ENCODE assay signal across 16 cellular contexts in the genomic region with DNA sequence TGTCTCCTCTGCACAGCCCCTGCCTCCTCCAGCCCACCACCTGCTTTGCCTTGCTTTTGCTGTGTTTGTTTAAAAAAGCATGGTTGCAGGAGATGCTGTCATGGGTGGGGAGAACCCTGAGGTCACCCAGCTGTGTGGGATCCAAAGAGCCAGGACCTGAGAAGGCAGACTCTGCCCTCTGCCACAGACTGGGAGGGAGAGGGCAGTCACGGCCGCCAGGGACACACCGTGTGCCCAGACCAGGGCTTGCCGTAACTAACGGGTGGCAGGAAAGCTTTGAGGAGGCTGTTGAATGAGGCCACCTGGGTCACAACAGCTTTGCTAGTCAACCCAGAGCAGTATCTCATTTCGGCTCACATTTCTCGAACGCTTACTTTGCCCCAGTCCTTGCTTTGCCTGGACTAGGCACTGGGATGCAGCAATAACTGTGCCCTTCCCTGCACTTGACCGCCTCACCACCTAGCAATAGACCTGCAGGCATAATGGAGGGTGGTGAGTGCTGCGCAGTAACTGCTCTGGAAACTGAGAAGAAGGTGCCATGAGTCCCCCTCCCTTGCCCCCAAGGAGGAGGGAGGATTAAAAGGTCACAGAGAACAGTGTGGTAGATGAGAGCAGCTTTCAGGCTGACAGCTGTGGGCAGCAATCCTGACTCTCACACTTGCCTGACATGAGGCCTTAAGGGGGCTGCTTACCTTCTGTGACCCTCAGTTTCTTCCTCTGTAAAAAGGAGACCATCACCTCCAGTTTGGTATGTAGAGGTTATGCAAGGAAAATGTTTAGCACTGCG. TPM values are rescaled to one million over a fixed set of nuclear protein-coding genes. Genes with fewer than 3 reads are reported as not detected.
DNase-seq lines count a peak whose midpoint lies in the region; ATAC-seq, FAIRE-seq and TF ChIP-seq lines count a peak whose summit lies in the region.
"Had no signal": no experiment of that assay in that cellular context is flagged by ENCODE, and none has a peak within 500 bp of the region (broad histone marks: within the 10 kb centered on the region; RNA-seq: fewer than 3 reads in every experiment).

No MANE protein-coding gene starts in this region.

- H3K4me1 ChIP-seq in IMR-90 (ENCODE audit: control insufficient read depth, insufficient read depth, low read length) (peaks cover 17% of the 10 kb centered on the region), sigmoid colon (peaks cover 3 to 41% (median 34%) of the 10 kb centered on the region in 4 donors)

- no peak overlapping the region for H4K8ac ChIP-seq in IMR-90 (ENCODE audit: low read depth in 2 of 2, low read length in 2 of 2)

- H3K23ac ChIP-seq in IMR-90 (ENCODE audit: low read depth, low read length): no peak overlapping the region; the same call in 1 of the 2 replicates

- 0 out of 2 replicates have a peak overlapping the region, but pooled peaks have one; percentile 45 for H3K14ac ChIP-seq in IMR-90 (replicated peaks; ENCODE audit: low read depth, low read length)

- dilution Hi-C loops in IMR-90 (cut with HindIII; ENCODE audit: low sequenced_read_pairs, unreplicated experiment): no loop called here

- peaks cover 1% of the 10 kb centered on the region; the same call in 1 of the 2 replicates for H3K27me3 ChIP-seq in IMR-90 (ENCODE audit: control insufficient read depth, insufficient read depth, low read length)
- H3K27me3 ChIP-seq in WERI-Rb-1 (ENCODE audit: insufficient read depth, low read depth, severe bottlenecking): no peaks in the 10 kb centered on the region
- no peaks in the 10 kb centered on the region for H3K27me3 ChIP-seq in sigmoid colon
- H3K27me3 ChIP-seq: thyroid gland had no signal

- H3K9me3 ChIP-seq in IMR-90 (ENCODE audit: control insufficient read depth, insufficient read depth, low read length) (no peaks in the 10 kb centered on the region), WERI-Rb-1 (ENCODE audit: severe bottlenecking) (no peaks in the 10 kb centered on the region), sigmoid colon (no peaks in the 10 kb centered on the region)
- H3K9me3 ChIP-seq: thyroid gland had no signal

- H2AK5ac ChIP-seq in IMR-90 (ENCODE audit: low read depth, low read length): peak overlapping the region; percentile 4; the same call in 1 of the 2 replicates

- no peak overlapping the region for H2BK120ac ChIP-seq in IMR-90 (ENCODE audit: low read depth, low read length)

- no peak for TF ChIP-seq EP300 in sigmoid colon (IDR thresholded peaks at IDR 0.05)

- H3K18ac ChIP-seq in IMR-90 (ENCODE audit: low read depth, low read length): no peak overlapping the region

- H3K4me3 ChIP-seq in IMR-90 (ENCODE audit: insufficient read depth, low read depth, low read length): no peak overlapping the region
- no peak overlapping the region for H3K4me3 ChIP-seq in WERI-Rb-1 (ENCODE audit: low read depth, low read length)
- H3K4me3 ChIP-seq in sigmoid colon: no peak overlapping the region
- H3K4me3 ChIP-seq: thyroid gland had no signal

- no peak for TF ChIP-seq CTCF in IMR-90 (conservative IDR thresholded peaks at IDR 0.05; ENCODE audit: low read depth, low read length)
- no peak for TF ChIP-seq CTCF in WERI-Rb-1 (IDR thresholded peaks at IDR 0.05; ENCODE audit: low read depth, low read length)
- TF ChIP-seq CTCF in sigmoid colon (IDR thresholded peaks at IDR 0.05): no peak

- BruUV-seq in IMR-90 (replicated peaks; lab: Mats Ljungman, UMichigan): no TSS peak

- H2BK15ac ChIP-seq in IMR-90 (ENCODE audit: low read depth, low read length): no peak overlapping the region

- TF ChIP-seq RAD21 in IMR-90 (IDR thresholded peaks at IDR 0.05; ENCODE audit: low read length): no peak

- ATAC-seq in IMR-90 (ENCODE audit: low read depth) (peak; percentile 13; the same call in 1 of the 2 replicates), left ventricle myocardium superior (peak; percentile 33)

- H2BK20ac ChIP-seq in IMR-90 (ENCODE audit: low read depth, low read length): peak overlapping the region; percentile 1; the same call in 1 of the 2 replicates

- H4K20me1 ChIP-seq in IMR-90 (ENCODE audit: insufficient read depth, low read length): 0 out of 2 replicates have a peak, but pooled peaks cover 3% of the 10 kb centered on the region

- H2BK5ac ChIP-seq in IMR-90 (ENCODE audit: low read depth, low read length, poor library complexity, severe bottlenecking): no peak overlapping the region

- CTCF ChIA-PET in IMR-90 (lab: Yijun Ruan, JAX): no interaction called here

- in situ Hi-C loops in IMR-90 (cut with MboI; ENCODE audit: low sequenced_read_pairs): no loop called here

- no peak for TF ChIP-seq POLR2A in IMR-90 (IDR thresholded peaks at IDR 0.05; ENCODE audit: low read depth, low read length)
- TF ChIP-seq POLR2A in sigmoid colon (IDR thresholded peaks at IDR 0.05): no peak

- H4K91ac ChIP-seq in IMR-90 (ENCODE audit: insufficient read depth, low read depth, low read length): no peak overlapping the region

- 80% methylated on average over 6 of the region's 11 CpGs; no CpG with 5 or more reads in 1 of the 2 experiments for WGBS in IMR-90 (ENCODE audit: extremely low coverage in 2 of 2, insufficient read length in 1 of 2), 2 experiments
- WGBS in sigmoid colon, 2 donors: 57 to 77% methylated on average over 11 of the region's 11 CpGs

- H2AFZ ChIP-seq in IMR-90 (replicated peaks; ENCODE audit: low read length, poor library complexity): no peak overlapping the region

- no peak overlapping the region for H4K5ac ChIP-seq in IMR-90 (ENCODE audit: low read depth, low read length)

- peak overlapping the region; percentile 8; the same call in 1 of the 2 replicates for H3K4ac ChIP-seq in IMR-90 (ENCODE audit: low read depth, low read length)

- no peak for FAIRE-seq in urothelium cell line (lab: Jason Lieb, UNC)
- FAIRE-seq: colon, endometrium had no signal

- H3K9me1 ChIP-seq in IMR-90 (ENCODE audit: insufficient read depth, low read length): peaks cover 5% of the 10 kb centered on the region

- no peak overlapping the region for H3K9ac ChIP-seq in IMR-90 (ENCODE audit: low read depth, low read length)

- no peaks in the 10 kb centered on the region; the same call in 1 of the 2 replicates for H3K36me3 ChIP-seq in IMR-90 (ENCODE audit: control insufficient read depth, insufficient read depth, low read length)
- H3K36me3 ChIP-seq in WERI-Rb-1: no peaks in the 10 kb centered on the region
- H3K36me3 ChIP-seq in sigmoid colon: no peaks in the 10 kb centered on the region

- no peaks in the 10 kb centered on the region for H3K79me1 ChIP-seq in IMR-90 (ENCODE audit: low read depth in 1 of 2, low read length in 2 of 2)

- intact Hi-C loops in IMR-90 (cut with micrococcal nuclease): no loop called here
- intact Hi-C loops in left ventricle myocardium superior (cut with micrococcal nuclease): no loop called here
- intact Hi-C loops in sigmoid colon (cut with DNase I): no loop called here

- DNase-seq in IMR-90 (no peak), WERI-Rb-1 (peak; percentile 41), left ventricle myocardium superior (no peak), sigmoid colon (no peak), MV-4-11 (lab: John Stamatoyannopoulos, UW) (no peak), urothelium cell line (ENCODE audit: low spot score) (no peak)
- no peak for DNase-seq in stimulated activated CD4-positive, alpha-beta T cell treated with anti-CD3 and anti-CD28 coated beads, Interleukin-2, amount 100 ng/mL, for 48 hours
- DNase-seq: activated CD4-positive, alpha-beta T cell treated with anti-CD3 and anti-CD28 coated beads, Interleukin-2, amount 50 U/mL, for 1 hour; activated gamma-delta T cell treated with Interleukin-2 at 50 U/mL for 16 hours; mesendoderm; NCI-H2029; NCI-H446; SW 1271; thyroid gland had no signal

- POLR2A ChIA-PET in IMR-90 (lab: Charles Lee; ENCODE audit: unreplicated experiment): no interaction called here

- no peak overlapping the region for H3K4me2 ChIP-seq in IMR-90 (ENCODE audit: low read depth, low read length)

- no peak overlapping the region for H2AK9ac ChIP-seq in IMR-90 (replicated peaks; ENCODE audit: low read depth, low read length, poor library complexity)

- no peak overlapping the region for H3K56ac ChIP-seq in IMR-90 (ENCODE audit: extremely low read depth, insufficient read depth, low read length)

- H3K27ac ChIP-seq in IMR-90 (ENCODE audit: insufficient read depth, low read length) (no peak overlapping the region), WERI-Rb-1 (no peak overlapping the region), sigmoid colon (peak overlapping the region in 3 of 4 donors; percentile 44 to 66 (median 57))
- H3K27ac ChIP-seq: thyroid gland had no signal

TF ChIP-seq in IMR-90, 13 proteins besides CTCF, POLR2A, EP300 and RAD21:
- no peak for TF ChIP-seq CHD1 (IDR thresholded peaks at IDR 0.05; ENCODE audit: low read depth, low read length)
TF ChIP-seq in IMR-90: peak in this region for 0.

RNA-seq across cellular contexts. Expression of a gene that starts 55.0 kb away (rescaled TPM):
- total RNA-seq in IMR-90 (2012; rRNA removed): 29.0 and 33.3 TPM in 2 replicates
- 23.9 and 24.5 TPM in 2 replicates for polyA plus RNA-seq in IMR-90 (2012; rRNA removed)
- polyA plus RNA-seq in IMR-90 (2012; cell fraction: cytosol; rRNA removed): 16.1 and 16.4 TPM in 2 replicates
- 17.1 and 36.9 TPM in 2 replicates for polyA plus RNA-seq in IMR-90 (2012; cell fraction: nucleus; rRNA removed; ENCODE audit: low replicate concordance)
- total RNA-seq in left ventricle myocardium superior: 53.8 TPM
- total RNA-seq in sigmoid colon: 10 to 100 TPM; 46.3 to 69.1 (median 60.5) TPM
- 10 to 100 TPM; 19.1 to 22.8 (median 22.7) TPM for polyA plus RNA-seq in sigmoid colon

Comparison
In these comparisons a context has a peak if more than half of its experiments do, and no peak if none do; other contexts are left out.
1. H3K27ac ChIP-seq: peak in sigmoid colon (3 of 4); none in IMR-90 (single experiment) and WERI-Rb-1 (single experiment).